1 cellular context compared by ENCODE assay signal in the genomic region with DNA sequence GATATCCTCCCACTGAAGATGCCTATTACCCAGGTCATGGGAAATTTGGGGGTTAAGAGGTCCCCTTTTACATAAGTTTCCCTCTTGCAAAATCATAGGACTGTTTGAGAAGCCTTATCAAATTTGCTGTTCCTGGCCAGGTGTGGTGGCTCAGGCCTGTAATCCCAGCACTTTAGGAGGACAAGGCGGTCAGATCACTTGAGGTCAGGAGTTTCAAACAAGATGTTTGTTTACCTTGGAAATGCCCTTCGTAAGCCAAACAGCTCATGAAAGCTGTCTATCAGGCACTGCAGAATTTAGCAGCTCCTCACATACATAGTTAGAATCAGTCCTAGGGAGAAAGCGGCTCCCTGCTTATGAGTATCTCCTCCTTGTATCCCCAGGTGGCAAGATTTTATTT.
A peak's percentile ranks its signal among the peaks of the same experiment; 100 is the strongest.
TF ChIP-seq lines count a peak whose summit lies in the region.

No MANE protein-coding gene starts in this region.

TF ChIP-seq in HepG2, 621 proteins besides CTCF, POLR2A, EP300 and RAD21 (continued from another document):
- TF ChIP-seq, protein P1, sequence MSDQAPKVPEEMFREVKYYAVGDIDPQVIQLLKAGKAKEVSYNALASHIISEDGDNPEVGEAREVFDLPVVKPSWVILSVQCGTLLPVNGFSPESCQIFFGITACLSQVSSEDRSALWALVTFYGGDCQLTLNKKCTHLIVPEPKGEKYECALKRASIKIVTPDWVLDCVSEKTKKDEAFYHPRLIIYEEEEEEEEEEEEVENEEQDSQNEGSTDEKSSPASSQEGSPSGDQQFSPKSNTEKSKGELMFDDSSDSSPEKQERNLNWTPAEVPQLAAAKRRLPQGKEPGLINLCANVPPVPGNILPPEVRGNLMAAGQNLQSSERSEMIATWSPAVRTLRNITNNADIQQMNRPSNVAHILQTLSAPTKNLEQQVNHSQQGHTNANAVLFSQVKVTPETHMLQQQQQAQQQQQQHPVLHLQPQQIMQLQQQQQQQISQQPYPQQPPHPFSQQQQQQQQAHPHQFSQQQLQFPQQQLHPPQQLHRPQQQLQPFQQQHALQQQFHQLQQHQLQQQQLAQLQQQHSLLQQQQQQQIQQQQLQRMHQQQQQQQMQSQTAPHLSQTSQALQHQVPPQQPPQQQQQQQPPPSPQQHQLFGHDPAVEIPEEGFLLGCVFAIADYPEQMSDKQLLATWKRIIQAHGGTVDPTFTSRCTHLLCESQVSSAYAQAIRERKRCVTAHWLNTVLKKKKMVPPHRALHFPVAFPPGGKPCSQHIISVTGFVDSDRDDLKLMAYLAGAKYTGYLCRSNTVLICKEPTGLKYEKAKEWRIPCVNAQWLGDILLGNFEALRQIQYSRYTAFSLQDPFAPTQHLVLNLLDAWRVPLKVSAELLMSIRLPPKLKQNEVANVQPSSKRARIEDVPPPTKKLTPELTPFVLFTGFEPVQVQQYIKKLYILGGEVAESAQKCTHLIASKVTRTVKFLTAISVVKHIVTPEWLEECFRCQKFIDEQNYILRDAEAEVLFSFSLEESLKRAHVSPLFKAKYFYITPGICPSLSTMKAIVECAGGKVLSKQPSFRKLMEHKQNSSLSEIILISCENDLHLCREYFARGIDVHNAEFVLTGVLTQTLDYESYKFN (CRISPR knock-in tag; conservative IDR thresholded peaks at IDR 0.05), result 0 out of 2 replicates have a peak, but pooled peaks have one; percentile 44
- TF ChIP-seq SOX6 (IDR thresholded peaks at IDR 0.05) (no peak), SOX6 (CRISPR knock-in tag; IDR thresholded peaks at IDR 0.05) (peak; percentile 30), TOPORS (CRISPR knock-in tag; IDR thresholded peaks at IDR 0.05) (no peak), TCF7 (IDR thresholded peaks at IDR 0.05; ENCODE audit: low read depth) (peak; percentile 17; the same call in 1 of the 2 replicates), ZNF10 (CRISPR knock-in tag; IDR thresholded peaks at IDR 0.05; ENCODE audit: borderline replicate concordance, low read depth) (no peak), BCL6 (CRISPR knock-in tag; IDR thresholded peaks at IDR 0.05) (peak; percentile 38; the same call in 1 of the 2 replicates), HMG20B (CRISPR knock-in tag; conservative IDR thresholded peaks at IDR 0.05) (no peak), RARA (CRISPR knock-in tag; IDR thresholded peaks at IDR 0.05) (peak; percentile 57; the same call in 1 of the 2 replicates), ZNF224 (CRISPR knock-in tag; IDR thresholded peaks at IDR 0.05) (no peak), ZNF552 (CRISPR knock-in tag; IDR thresholded peaks at IDR 0.05; ENCODE audit: borderline replicate concordance) (no peak), RXRB (CRISPR knock-in tag; IDR thresholded peaks at IDR 0.05; ENCODE audit: borderline replicate concordance) (peak; percentile 65), ZMYM3 (CRISPR knock-in tag; IDR thresholded peaks at IDR 0.05) (0 out of 2 replicates have a peak, but pooled peaks have one; percentile 23), ATM (IDR thresholded peaks at IDR 0.05; ENCODE audit: borderline replicate concordance) (no peak), ELF3 (CRISPR knock-in tag; IDR thresholded peaks at IDR 0.05) (no peak), NR2F6 (IDR thresholded peaks at IDR 0.05) (peak; percentile 51; the same call in 1 of the 2 replicates), NR2F6 (CRISPR knock-in tag; IDR thresholded peaks at IDR 0.05) (peak; percentile 37; the same call in 1 of the 2 replicates), FOXA3 (CRISPR knock-in tag; IDR thresholded peaks at IDR 0.05) (peak; percentile 61; the same call in 1 of the 2 replicates), ETV5 (CRISPR knock-in tag; IDR thresholded peaks at IDR 0.05; ENCODE audit: borderline replicate concordance) (no peak), SIN3A (IDR thresholded peaks at IDR 0.05; ENCODE audit: borderline replicate concordance, low read depth, low read length) (no peak), ZNF460 (CRISPR knock-in tag; IDR thresholded peaks at IDR 0.05; ENCODE audit: borderline replicate concordance) (peak; percentile 90), FOXJ3 (CRISPR knock-in tag; IDR thresholded peaks at IDR 0.05; ENCODE audit: borderline replicate concordance) (peak; percentile 48; the same call in 1 of the 2 replicates), NR2F2 (IDR thresholded peaks at IDR 0.05; ENCODE audit: borderline replicate concordance, low read depth) (0 out of 2 replicates have a peak, but pooled peaks have one; percentile 36), SALL2 (CRISPR knock-in tag; IDR thresholded peaks at IDR 0.05) (no peak), GABPA (IDR thresholded peaks at IDR 0.05; ENCODE audit: low read depth, low read length) (no peak), GABPA (CRISPR knock-in tag; IDR thresholded peaks at IDR 0.05; ENCODE audit: low read depth) (no peak), PITX1 (CRISPR knock-in tag; IDR thresholded peaks at IDR 0.05) (peak; percentile 26; the same call in 1 of the 2 replicates), SP4 (CRISPR knock-in tag; IDR thresholded peaks at IDR 0.05) (no peak), GATAD2A (CRISPR knock-in tag; IDR thresholded peaks at IDR 0.05) (peak; percentile 34; the same call in 1 of the 2 replicates)
- TF ChIP-seq, protein P2, sequence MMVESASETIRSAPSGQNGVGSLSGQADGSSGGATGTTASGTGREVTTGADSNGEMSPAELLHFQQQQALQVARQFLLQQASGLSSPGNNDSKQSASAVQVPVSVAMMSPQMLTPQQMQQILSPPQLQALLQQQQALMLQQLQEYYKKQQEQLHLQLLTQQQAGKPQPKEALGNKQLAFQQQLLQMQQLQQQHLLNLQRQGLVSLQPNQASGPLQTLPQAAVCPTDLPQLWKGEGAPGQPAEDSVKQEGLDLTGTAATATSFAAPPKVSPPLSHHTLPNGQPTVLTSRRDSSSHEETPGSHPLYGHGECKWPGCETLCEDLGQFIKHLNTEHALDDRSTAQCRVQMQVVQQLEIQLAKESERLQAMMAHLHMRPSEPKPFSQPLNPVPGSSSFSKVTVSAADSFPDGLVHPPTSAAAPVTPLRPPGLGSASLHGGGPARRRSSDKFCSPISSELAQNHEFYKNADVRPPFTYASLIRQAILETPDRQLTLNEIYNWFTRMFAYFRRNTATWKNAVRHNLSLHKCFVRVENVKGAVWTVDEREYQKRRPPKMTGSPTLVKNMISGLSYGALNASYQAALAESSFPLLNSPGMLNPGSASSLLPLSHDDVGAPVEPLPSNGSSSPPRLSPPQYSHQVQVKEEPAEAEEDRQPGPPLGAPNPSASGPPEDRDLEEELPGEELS (CRISPR knock-in tag; IDR thresholded peaks at IDR 0.05), result peak; percentile 66
- TF ChIP-seq, protein P3, sequence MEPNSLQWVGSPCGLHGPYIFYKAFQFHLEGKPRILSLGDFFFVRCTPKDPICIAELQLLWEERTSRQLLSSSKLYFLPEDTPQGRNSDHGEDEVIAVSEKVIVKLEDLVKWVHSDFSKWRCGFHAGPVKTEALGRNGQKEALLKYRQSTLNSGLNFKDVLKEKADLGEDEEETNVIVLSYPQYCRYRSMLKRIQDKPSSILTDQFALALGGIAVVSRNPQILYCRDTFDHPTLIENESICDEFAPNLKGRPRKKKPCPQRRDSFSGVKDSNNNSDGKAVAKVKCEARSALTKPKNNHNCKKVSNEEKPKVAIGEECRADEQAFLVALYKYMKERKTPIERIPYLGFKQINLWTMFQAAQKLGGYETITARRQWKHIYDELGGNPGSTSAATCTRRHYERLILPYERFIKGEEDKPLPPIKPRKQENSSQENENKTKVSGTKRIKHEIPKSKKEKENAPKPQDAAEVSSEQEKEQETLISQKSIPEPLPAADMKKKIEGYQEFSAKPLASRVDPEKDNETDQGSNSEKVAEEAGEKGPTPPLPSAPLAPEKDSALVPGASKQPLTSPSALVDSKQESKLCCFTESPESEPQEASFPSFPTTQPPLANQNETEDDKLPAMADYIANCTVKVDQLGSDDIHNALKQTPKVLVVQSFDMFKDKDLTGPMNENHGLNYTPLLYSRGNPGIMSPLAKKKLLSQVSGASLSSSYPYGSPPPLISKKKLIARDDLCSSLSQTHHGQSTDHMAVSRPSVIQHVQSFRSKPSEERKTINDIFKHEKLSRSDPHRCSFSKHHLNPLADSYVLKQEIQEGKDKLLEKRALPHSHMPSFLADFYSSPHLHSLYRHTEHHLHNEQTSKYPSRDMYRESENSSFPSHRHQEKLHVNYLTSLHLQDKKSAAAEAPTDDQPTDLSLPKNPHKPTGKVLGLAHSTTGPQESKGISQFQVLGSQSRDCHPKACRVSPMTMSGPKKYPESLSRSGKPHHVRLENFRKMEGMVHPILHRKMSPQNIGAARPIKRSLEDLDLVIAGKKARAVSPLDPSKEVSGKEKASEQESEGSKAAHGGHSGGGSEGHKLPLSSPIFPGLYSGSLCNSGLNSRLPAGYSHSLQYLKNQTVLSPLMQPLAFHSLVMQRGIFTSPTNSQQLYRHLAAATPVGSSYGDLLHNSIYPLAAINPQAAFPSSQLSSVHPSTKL (CRISPR knock-in tag; IDR thresholded peaks at IDR 0.05), result peak; percentile 67
